ENCODE assay signal across 28 cellular contexts in genomic region chr2:31147645-31148044, GRCh38. TPM values are rescaled to one million over a fixed set of nuclear protein-coding genes. Genes with fewer than 3 reads are reported as not detected.
A peak's percentile ranks its signal among the peaks of the same experiment; 100 is the strongest.
DNase-seq lines count a peak whose midpoint lies in the region; ATAC-seq and TF ChIP-seq lines count a peak whose summit lies in the region.
"Had no signal": no experiment of that assay in that cellular context is flagged by ENCODE, and none has a peak within 500 bp of the region (broad histone marks: within the 10 kb centered on the region; RNA-seq: fewer than 3 reads in every experiment).

No MANE protein-coding gene starts in this region.

- ATAC-seq in WTC11: no peak
- ATAC-seq: A549; CD8-positive, alpha-beta T cell had no signal

- H3K9me3 Mint-ChIP-seq in WTC11: no peaks in the 10 kb centered on the region
- H3K9me3 Mint-ChIP-seq: CD14-positive monocyte; CD4-positive, alpha-beta T cell; CD8-positive, alpha-beta T cell had no signal

- CTCF ChIA-PET in WTC11 (lab: Charles Lee): interaction anchor here (1.0 to 1.4 kb wide), 2 partner anchors 22 to 436 kb away, joined by 3 to 5 read pairs; no protein-coding TSS in a partner anchor

- POLR2A ChIA-PET in WTC11 (lab: Charles Lee): no interaction called here

- peaks cover 11% of the 10 kb centered on the region for H3K4me1 Mint-ChIP-seq in WTC11
- H3K4me1 Mint-ChIP-seq: CD14-positive monocyte; CD4-positive, alpha-beta memory T cell; CD4-positive, CD25-positive, alpha-beta regulatory T cell; CD8-positive, alpha-beta memory T cell had no signal

- no peak overlapping the region for H3K27ac Mint-ChIP-seq in WTC11
- H3K27ac Mint-ChIP-seq: B cell; CD14-positive monocyte; CD4-positive, alpha-beta memory T cell; CD4-positive, alpha-beta T cell; CD4-positive, CD25-positive, alpha-beta regulatory T cell; CD8-positive, alpha-beta memory T cell; CD8-positive, alpha-beta T cell had no signal

- TF ChIP-seq CTCF in WTC11 (IDR thresholded peaks at IDR 0.05): no peak

- no peak overlapping the region for H3K4me3 Mint-ChIP-seq in WTC11
- H3K4me3 Mint-ChIP-seq: B cell; CD14-positive monocyte; CD4-positive, alpha-beta memory T cell; CD4-positive, alpha-beta T cell; CD4-positive, CD25-positive, alpha-beta regulatory T cell; CD8-positive, alpha-beta memory T cell; CD8-positive, alpha-beta T cell had no signal

- no peaks in the 10 kb centered on the region for H3K36me3 Mint-ChIP-seq in WTC11
- H3K36me3 Mint-ChIP-seq: CD14-positive monocyte; CD4-positive, alpha-beta memory T cell; CD4-positive, CD25-positive, alpha-beta regulatory T cell; CD8-positive, alpha-beta memory T cell; CD8-positive, alpha-beta T cell had no signal

- DNase-seq in WTC11 (ENCODE audit: low spot score) (no peak), islet precursor cell (peak; percentile 61), AG20443 (ENCODE audit: low spot score) (no peak), inferior parietal cortex (ENCODE audit: extremely low spot score) (no peak)
- DNase-seq: 8988T; ACHN; AML-193; BE2C; C1 segment of cervical spinal cord; Caco-2; Calu3; CD4-positive, alpha-beta memory T cell; CD4-positive, alpha-beta T cell; CD4-positive, CD25-positive, alpha-beta regulatory T cell; CD8-positive, alpha-beta memory T cell; CD8-positive, alpha-beta T cell; COR-L47; DMS 273 treated with DMSO at 0.1 percent for 48 hours; DMS153; DMS53; DMS79; DMS79 treated with DMSO at 0.1 percent for 48 hours; DND-41; EL had no signal

- no peaks in the 10 kb centered on the region; the same call in 1 of the 2 replicates for H3K27me3 Mint-ChIP-seq in WTC11 (ENCODE audit: low read depth)
- H3K27me3 Mint-ChIP-seq: B cell had no signal

TF ChIP-seq in WTC11, 78 proteins besides CTCF, POLR2A, EP300 and RAD21:
- TF ChIP-seq SMAD4 (CRISPR knock-in tag; IDR thresholded peaks at IDR 0.05): no peak
- peak; percentile 69 for TF ChIP-seq PRDM15 (CRISPR knock-in tag; IDR thresholded peaks at IDR 0.05)

RNA-seq across cellular contexts. Expression of gene GALNT14, which starts 9.4 kb away (rescaled TPM):
- 6.0 to 6.8 TPM (median 6.3 TPM) in 3 replicates for total RNA-seq in WTC11 (2021)
- total RNA-seq: A172; Caco-2; CD4-positive, alpha-beta T cell; CD4-positive, CD25-positive, alpha-beta regulatory T cell; CD8-positive, alpha-beta T cell had no signal
